Comparison of ENCODE assay signal across 8 cellular contexts in the genomic region with DNA sequence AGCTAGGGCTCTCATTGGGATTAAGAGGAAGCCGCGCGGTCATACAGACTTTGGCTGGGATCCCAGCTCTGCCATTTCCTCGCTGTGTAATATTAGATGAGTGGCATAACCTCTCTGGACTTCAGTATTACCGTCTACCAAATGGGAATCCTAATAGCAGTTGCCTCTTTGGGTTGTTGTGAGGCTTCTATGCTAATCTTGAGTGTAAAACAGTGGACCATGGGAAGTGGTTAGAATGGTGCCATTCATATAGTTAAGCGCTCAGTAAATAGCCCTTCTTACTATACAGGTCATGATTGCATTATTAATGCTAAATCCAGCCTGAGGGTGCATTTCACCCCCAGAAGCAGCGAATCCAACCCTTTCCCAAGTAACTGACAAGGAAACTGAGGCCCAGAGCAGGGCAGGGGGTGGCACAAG. TPM values are rescaled to one million over a fixed set of nuclear protein-coding genes. Genes with fewer than 3 reads are reported as not detected.
DNase-seq lines count a peak whose midpoint lies in the region; ATAC-seq, FAIRE-seq and TF ChIP-seq lines count a peak whose summit lies in the region.

No MANE protein-coding gene starts in this region.

- H3K27ac Mint-ChIP-seq in CD14-positive monocyte, result peak overlapping the region; percentile 97 to 99 (median 98)
- H3K27ac Mint-ChIP-seq in neural crest cell (ENCODE audit: unreplicated experiment), result peak overlapping the region; percentile 96

- TF ChIP-seq POLR2A in GM12891 (IDR thresholded peaks at IDR 0.05; ENCODE audit: low read depth, low read length), result no peak

- FAIRE-seq in GM12891 (lab: Jason Lieb, UNC), result no peak

- H3K27me3 Mint-ChIP-seq in CD14-positive monocyte (ENCODE audit: low read depth in 3 of 3), result peaks cover 2 to 13% (median 12%) of the 10 kb centered on the region in 3 donors
- peaks cover 22% of the 10 kb centered on the region for H3K27me3 Mint-ChIP-seq in neural crest cell (ENCODE audit: low read depth)

- no peak for TF ChIP-seq CTCF in CD14-positive monocyte (IDR thresholded peaks at IDR 0.05)
- no peak for TF ChIP-seq CTCF in neural crest cell (conservative IDR thresholded peaks at IDR 0.05)

- no peaks in the 10 kb centered on the region for H3K27me3 ChIP-seq in NT2/D1 (ENCODE audit: insufficient read depth, insufficient read length)
- no peaks in the 10 kb centered on the region for H3K27me3 ChIP-seq in effector memory CD4-positive, alpha-beta T cell (replicated peaks; ENCODE audit: control insufficient read depth, insufficient read depth, low read length, poor library complexity, severe bottlenecking)

- peak overlapping the region; percentile 100 for H3K27ac ChIP-seq in effector memory CD4-positive, alpha-beta T cell (ENCODE audit: insufficient read depth, low read length, poor library complexity, severe bottlenecking)

- H3K9ac ChIP-seq in NT2/D1 (ENCODE audit: insufficient read length, low read depth), result peak overlapping the region; percentile 57

- no peaks in the 10 kb centered on the region for H3K4me1 ChIP-seq in NT2/D1 (ENCODE audit: insufficient read depth, insufficient read length)
- peaks cover 5% of the 10 kb centered on the region for H3K4me1 ChIP-seq in effector memory CD4-positive, alpha-beta T cell (ENCODE audit: control insufficient read depth, insufficient read depth, low read length, poor library complexity, severe bottlenecking)

- H3K36me3 Mint-ChIP-seq in CD14-positive monocyte (peaks cover 5 to 12% of the 10 kb centered on the region in 2 donors), neural crest cell (ENCODE audit: low read depth) (peaks cover 3% of the 10 kb centered on the region)

- no peaks in the 10 kb centered on the region for H3K9me3 ChIP-seq in NT2/D1 (ENCODE audit: insufficient read depth, low read length)
- H3K9me3 ChIP-seq in effector memory CD4-positive, alpha-beta T cell (ENCODE audit: control insufficient read depth, low read length), result no peaks in the 10 kb centered on the region

- H3K4me1 Mint-ChIP-seq in CD14-positive monocyte (peaks cover 8% of the 10 kb centered on the region), neural crest cell (peaks cover 32% of the 10 kb centered on the region)

- H3K9me3 Mint-ChIP-seq in CD14-positive monocyte (peaks cover 0 to 1% (median 0%) of the 10 kb centered on the region in 7 donors), neural crest cell (no peaks in the 10 kb centered on the region)

- H3K4me3 ChIP-seq in NT2/D1 (ENCODE audit: insufficient read length, low read depth), result peak overlapping the region; percentile 74
- H3K4me3 ChIP-seq in effector memory CD4-positive, alpha-beta T cell (ENCODE audit: insufficient read depth, low read depth, low read length, poor library complexity, severe bottlenecking), result peak overlapping the region; percentile 93

- intact Hi-C loops in CD14-positive monocyte (cut with micrococcal nuclease), result loop anchor here (10.0 kb wide), 2 partner anchors 60 kb away; no protein-coding TSS in a partner anchor

- peaks cover 4% of the 10 kb centered on the region for H3K36me3 ChIP-seq in NT2/D1 (ENCODE audit: insufficient read depth, insufficient read length, low read length)
- H3K36me3 ChIP-seq in effector memory CD4-positive, alpha-beta T cell (ENCODE audit: control insufficient read depth, insufficient read depth, low read length), result no peaks in the 10 kb centered on the region

- no peak for DNase-seq in CD14-positive monocyte (ENCODE audit: low spot score)
- no peak for DNase-seq in NT2/D1 (ENCODE audit: low read depth, low spot score)
- no peak for DNase-seq in effector memory CD4-positive, alpha-beta T cell
- no peak for DNase-seq in neural crest cell (ENCODE audit: low read depth, low spot score)
- no peak for DNase-seq in GM12891 (ENCODE audit: insufficient read length, low spot score)
- no peak for DNase-seq in effector CD8-positive, alpha-beta T cell (lab: John Stamatoyannopoulos, UW)
- DNase-seq in D341Med (ENCODE audit: low spot score), result no peak

- peak overlapping the region; percentile 93 to 94 for H3K4me3 Mint-ChIP-seq in CD14-positive monocyte
- H3K4me3 Mint-ChIP-seq in neural crest cell, result peak overlapping the region; percentile 97

- no peak for ATAC-seq in GM21381 (IDR thresholded peaks at IDR 0.05; ENCODE audit: unreplicated experiment)

TF ChIP-seq in GM12891, 5 proteins besides CTCF, POLR2A, EP300 and RAD21:
- TF ChIP-seq POLR2AphosphoS5 (IDR thresholded peaks at IDR 0.05; ENCODE audit: low read depth, low read length), result no peak
- TF ChIP-seq TAF1 (IDR thresholded peaks at IDR 0.05; ENCODE audit: low read depth, low read length), result no peak
- TF ChIP-seq POU2F2 (IDR thresholded peaks at IDR 0.05; ENCODE audit: low read depth, low read length), result no peak
- TF ChIP-seq SPI1 (IDR thresholded peaks at IDR 0.05; ENCODE audit: low read depth, low read length), result no peak
- TF ChIP-seq PAX5 (IDR thresholded peaks at IDR 0.05; ENCODE audit: insufficient read depth, low read length, severe bottlenecking), result no peak
TF ChIP-seq in GM12891: peak in this region for 0.

RNA-seq across cellular contexts. Expression of a gene that starts 0.6 kb away (rescaled TPM):
- 1 to 10 TPM; 4.4 to 6.9 TPM for polyA plus RNA-seq in CD14-positive monocyte
- 14.8 and 15.7 TPM in 2 replicates for total RNA-seq in neural crest cell
- polyA plus RNA-seq in GM12891 (2012; ENCODE audit: low read depth, missing spikeins), result 5.3 TPM

RNA-seq across cellular contexts. Expression of a gene that starts 16.8 kb away (rescaled TPM):
- polyA plus RNA-seq in CD14-positive monocyte, result not detected
- not detected in 2 replicates for total RNA-seq in neural crest cell
- not detected for polyA plus RNA-seq in GM12891 (2012; ENCODE audit: low read depth, missing spikeins)

RNA-seq across cellular contexts. Expression of a gene that starts 54.0 kb away (rescaled TPM):
- 10 to 100 TPM; 10.3 to 11.9 TPM for polyA plus RNA-seq in CD14-positive monocyte
- 15.0 and 20.2 TPM in 2 replicates for total RNA-seq in neural crest cell
- polyA plus RNA-seq in GM12891 (2012; ENCODE audit: low read depth, missing spikeins), result 49.5 TPM
